ENCODE assay signal across 8 cellular contexts in genomic region chr2:135004005-135004746, GRCh38. TPM values are rescaled to one million over a fixed set of nuclear protein-coding genes. Genes with fewer than 3 reads are reported as not detected.
DNase-seq lines count a peak whose midpoint lies in the region; ATAC-seq and TF ChIP-seq lines count a peak whose summit lies in the region.

No MANE protein-coding gene starts in this region.

- no peaks in the 10 kb centered on the region for H3K36me3 ChIP-seq in A673 (ENCODE audit: insufficient read depth, low read length, poor library complexity, severe bottlenecking)

- intact Hi-C loops in A673 (cut with micrococcal nuclease; ENCODE audit: unreplicated experiment): loop anchor here (1.0 to 10.0 kb wide), 5 partner anchors 261 to 793 kb away; no protein-coding TSS in a partner anchor

- no peaks in the 10 kb centered on the region for H3K4me1 ChIP-seq in A673 (ENCODE audit: insufficient read depth, low read length, poor library complexity, severe bottlenecking)

- H3K27ac ChIP-seq in A673 (ENCODE audit: low read depth, low read length, poor library complexity, severe bottlenecking): no peak overlapping the region

- POLR2A ChIA-PET in A673 (lab: Charles Lee; ENCODE audit: low non-redundant PET): no interaction called here

- DNase-seq in A673 (ENCODE audit: low spot score) (peak; percentile 83), NCI-H2196 (lab: John Stamatoyannopoulos, UW; ENCODE audit: unreplicated experiment) (peak; percentile 84), cerebellar cortex (ENCODE audit: low spot score) (peak; percentile 74), kidney tubule cell (ENCODE audit: low spot score) (peak; percentile 74)
- peak; percentile 54 to 55 for DNase-seq in activated CD4-positive, alpha-beta T cell treated with anti-CD3 and anti-CD28 coated beads for 24 hours (ENCODE audit: low read depth in 2 of 2)
- DNase-seq in stimulated activated CD4-positive, alpha-beta T cell treated with anti-CD3 and anti-CD28 coated beads, Interleukin-2, amount 100 ng/mL, for 48 hours: peak; percentile 69 to 72

- H3K9me3 ChIP-seq in A673 (ENCODE audit: low read depth, low read length, poor library complexity, severe bottlenecking): no peaks in the 10 kb centered on the region

- BruUV-seq in A673 (replicated peaks; lab: Mats Ljungman, UMichigan): no TSS peak

- CTCF ChIA-PET in A673 (lab: Charles Lee): interaction anchor here (0.6 to 2.1 kb wide), 6 partner anchors 15 to 1902 kb away, joined by 3 to 20 read pairs (median 6); no protein-coding TSS in a partner anchor

- ATAC-seq in GM18502 (IDR thresholded peaks at IDR 0.05; ENCODE audit: poor library complexity, unreplicated experiment) (peak; percentile 85), HG03045 (IDR thresholded peaks at IDR 0.05; ENCODE audit: unreplicated experiment) (peak; percentile 80)

- peaks cover 5% of the 10 kb centered on the region for H3K27me3 ChIP-seq in A673 (replicated peaks; ENCODE audit: insufficient read depth, low read depth, low read length, poor library complexity)

- H3K4me3 ChIP-seq in A673 (ENCODE audit: low read depth, low read length, poor library complexity, severe bottlenecking): no peak overlapping the region

- TF ChIP-seq CTCF in A673 (conservative IDR thresholded peaks at IDR 0.05; ENCODE audit: low read depth, low read length): peak; percentile 97

RNA-seq across cellular contexts. Expression of gene MAP3K19, which starts 43.1 kb away (rescaled TPM):
- not detected in 2 replicates for total RNA-seq in A673 (2021)

RNA-seq across cellular contexts. Expression of gene RAB3GAP1, which starts 47.9 kb away (rescaled TPM):
- total RNA-seq in A673 (2021): 38.9 and 39.8 TPM in 2 replicates
